Comparison of ENCODE assay signal across 10 cellular contexts in genomic region chr11:111540921-111541208, GRCh38. TPM values are rescaled to one million over a fixed set of nuclear protein-coding genes. Genes with fewer than 3 reads are reported as not detected.
DNase-seq lines count a peak whose midpoint lies in the region; ATAC-seq and TF ChIP-seq lines count a peak whose summit lies in the region.
"Had no signal": no experiment of that assay in that cellular context is flagged by ENCODE, and none has a peak within 500 bp of the region (broad histone marks: within the 10 kb centered on the region; RNA-seq: fewer than 3 reads in every experiment).

No MANE protein-coding gene starts in this region.

- intact Hi-C loops in activated CD4-positive, alpha-beta T cell treated with anti-CD3 and anti-CD28 coated beads, Interleukin-2, amount 10 ng/mL, durations not matched to agents 24 days and 14 days (cut with micrococcal nuclease) = no loop called here
- intact Hi-C loops in dendritic cell treated with granulocyte-macrophage colony-stimulating factor and Interleukin-4, amounts not matched to agents 40 ng/mL and 50 ng/mL, for 4 days (cut with micrococcal nuclease) = no loop called here
- intact Hi-C loops in tibial artery (cut with DNase I; ENCODE audit: low total_unique reads) = no loop called here
- intact Hi-C loops in posterior vena cava (cut with DNase I) = no loop called here

- H3K4me3 Mint-ChIP-seq in activated CD4-positive, alpha-beta T cell treated with anti-CD3 and anti-CD28 coated beads, Interleukin-2, amount 10 ng/mL, durations not matched to agents 24 days and 14 days = peak overlapping the region; percentile 84
- H3K4me3 Mint-ChIP-seq in dendritic cell treated with granulocyte-macrophage colony-stimulating factor and Interleukin-4, amounts not matched to agents 40 ng/mL and 50 ng/mL, for 4 days = peak overlapping the region; percentile 76

- peaks cover 59% of the 10 kb centered on the region for H3K27me3 Mint-ChIP-seq in activated CD4-positive, alpha-beta T cell treated with anti-CD3 and anti-CD28 coated beads, Interleukin-2, amount 10 ng/mL, durations not matched to agents 24 days and 14 days
- H3K27me3 Mint-ChIP-seq in dendritic cell treated with granulocyte-macrophage colony-stimulating factor and Interleukin-4, amounts not matched to agents 40 ng/mL and 50 ng/mL, for 4 days = peaks cover 50% of the 10 kb centered on the region

- peak overlapping the region; percentile 69 to 74 for H3K4me3 ChIP-seq in tibial artery

- peaks cover 20% of the 10 kb centered on the region for H3K4me1 Mint-ChIP-seq in activated CD4-positive, alpha-beta T cell treated with anti-CD3 and anti-CD28 coated beads, Interleukin-2, amount 10 ng/mL, durations not matched to agents 24 days and 14 days
- H3K4me1 Mint-ChIP-seq in dendritic cell treated with granulocyte-macrophage colony-stimulating factor and Interleukin-4, amounts not matched to agents 40 ng/mL and 50 ng/mL, for 4 days (ENCODE audit: low read depth) = peaks cover 25% of the 10 kb centered on the region

- H3K27ac Mint-ChIP-seq in activated CD4-positive, alpha-beta T cell treated with anti-CD3 and anti-CD28 coated beads, Interleukin-2, amount 10 ng/mL, durations not matched to agents 24 days and 14 days = no peak overlapping the region
- H3K27ac Mint-ChIP-seq in dendritic cell treated with granulocyte-macrophage colony-stimulating factor and Interleukin-4, amounts not matched to agents 40 ng/mL and 50 ng/mL, for 4 days = no peak overlapping the region

- no peak for DNase-seq in activated CD4-positive, alpha-beta T cell treated with anti-CD3 and anti-CD28 coated beads, Interleukin-2, amount 10 ng/mL, durations not matched to agents 24 days and 14 days
- DNase-seq in activated CD4-positive, alpha-beta T cell treated with anti-CD3 and anti-CD28 coated beads for 4 hours = no peak
- peak; percentile 9 to 45 for DNase-seq in lung microvascular endothelial cell (ENCODE audit: low read depth in 2 of 2)
- no peak for DNase-seq in tibial artery
- DNase-seq in posterior vena cava (ENCODE audit: low spot score) = no peak

- H3K36me3 ChIP-seq in tibial artery = peaks cover 0 to 16% (median 0%) of the 10 kb centered on the region in 3 donors

- H3K9me3 Mint-ChIP-seq in activated CD4-positive, alpha-beta T cell treated with anti-CD3 and anti-CD28 coated beads, Interleukin-2, amount 10 ng/mL, durations not matched to agents 24 days and 14 days = peaks cover 6% of the 10 kb centered on the region
- H3K9me3 Mint-ChIP-seq in dendritic cell treated with granulocyte-macrophage colony-stimulating factor and Interleukin-4, amounts not matched to agents 40 ng/mL and 50 ng/mL, for 4 days = no peaks in the 10 kb centered on the region

- ATAC-seq in GM21515 (IDR thresholded peaks at IDR 0.05; ENCODE audit: unreplicated experiment) (no peak), HG02938 (IDR thresholded peaks at IDR 0.05; ENCODE audit: unreplicated experiment) (no peak)

- no peak for TF ChIP-seq CTCF in tibial artery (IDR thresholded peaks at IDR 0.05)

- no peaks in the 10 kb centered on the region for H3K9me3 ChIP-seq in tibial artery

- H3K4me1 ChIP-seq in tibial artery = peaks cover 0 to 26% (median 7%) of the 10 kb centered on the region in 4 donors

- peak overlapping the region; percentile 76 to 78 for H3K27ac ChIP-seq in tibial artery

- no peaks in the 10 kb centered on the region for H3K27me3 ChIP-seq in tibial artery

- H3K36me3 Mint-ChIP-seq in activated CD4-positive, alpha-beta T cell treated with anti-CD3 and anti-CD28 coated beads, Interleukin-2, amount 10 ng/mL, durations not matched to agents 24 days and 14 days (ENCODE audit: low read depth) = peaks cover 2% of the 10 kb centered on the region
- no peaks in the 10 kb centered on the region for H3K36me3 Mint-ChIP-seq in dendritic cell treated with granulocyte-macrophage colony-stimulating factor and Interleukin-4, amounts not matched to agents 40 ng/mL and 50 ng/mL, for 4 days (ENCODE audit: low read depth)

RNA-seq across cellular contexts. Expression of gene LAYN, which starts 0.3 kb away (rescaled TPM):
- 6.4 and 6.7 TPM in 2 replicates for total RNA-seq in activated CD4-positive, alpha-beta T cell treated with anti-CD3 and anti-CD28 coated beads, Interleukin-2, amount 10 ng/mL, durations not matched to agents 24 days and 14 days
- total RNA-seq in lung microvascular endothelial cell (75.2 and 143 TPM in 2 replicates), posterior vena cava (10 to 100 TPM in 1 of 2 donors, 1 to 10 TPM in 1; 8.7 to 15.0 TPM)
- total RNA-seq: HT-29 had no signal

RNA-seq across cellular contexts. Expression of gene HOATZ, which starts 26.3 kb away (rescaled TPM):
- not detected in 2 replicates for total RNA-seq in activated CD4-positive, alpha-beta T cell treated with anti-CD3 and anti-CD28 coated beads, Interleukin-2, amount 10 ng/mL, durations not matched to agents 24 days and 14 days
- not detected in 2 replicates for total RNA-seq in lung microvascular endothelial cell
- total RNA-seq in posterior vena cava = not detected
- total RNA-seq: Daoy, HT-29 had no signal

RNA-seq across cellular contexts. Expression of gene BTG4, which starts 28.7 kb away (rescaled TPM):
- total RNA-seq in activated CD4-positive, alpha-beta T cell treated with anti-CD3 and anti-CD28 coated beads, Interleukin-2, amount 10 ng/mL, durations not matched to agents 24 days and 14 days = not detected in 2 replicates
- total RNA-seq in lung microvascular endothelial cell = not detected in 2 replicates
- total RNA-seq in posterior vena cava = not detected
- total RNA-seq: Daoy, HT-29 had no signal

Comparison
In these comparisons a context has a peak if more than half of its experiments do, and no peak if none do; other contexts are left out.
1. DNase-seq: peak in lung microvascular endothelial cell (2 of 2); none in activated CD4-positive, alpha-beta T cell treated with anti-CD3 and anti-CD28 coated beads, Interleukin-2, amount 10 ng/mL, durations not matched to agents 24 days and 14 days (single experiment), activated CD4-positive, alpha-beta T cell treated with anti-CD3 and anti-CD28 coated beads for 4 hours (0 of 2), tibial artery (0 of 2) and posterior vena cava (single experiment).